ENCODE assay signal across 9 cellular contexts in genomic region chr17:46978489-46979022, GRCh38. TPM values are rescaled to one million over a fixed set of nuclear protein-coding genes. Genes with fewer than 3 reads are reported as not detected.
A peak's percentile ranks its signal among the peaks of the same experiment; 100 is the strongest.
DNase-seq lines count a peak whose midpoint lies in the region; ATAC-seq and TF ChIP-seq lines count a peak whose summit lies in the region.
"Had no signal": no experiment of that assay in that cellular context is flagged by ENCODE, and none has a peak within 500 bp of the region (broad histone marks: within the 10 kb centered on the region; RNA-seq: fewer than 3 reads in every experiment).

No MANE protein-coding gene starts in this region.

- H3K4me3 ChIP-seq in OCI-LY7 (ENCODE audit: low read depth, low read length, poor library complexity, severe bottlenecking): peak overlapping the region; percentile 70

- H4K20me1 ChIP-seq in OCI-LY7 (ENCODE audit: insufficient read depth, low read length): no peaks in the 10 kb centered on the region

- H3K27ac ChIP-seq in OCI-LY7 (ENCODE audit: low read depth, low read length, poor library complexity, severe bottlenecking): peak overlapping the region; percentile 19

- peaks cover 7 to 25% (median 12%) of the 10 kb centered on the region in 3 donors for H3K36me3 Mint-ChIP-seq in naive thymus-derived CD8-positive, alpha-beta T cell

- H3K9me3 ChIP-seq in OCI-LY7 (ENCODE audit: low read length): no peaks in the 10 kb centered on the region

- peaks cover 21 to 64% (median 37%) of the 10 kb centered on the region in 5 donors for H3K27me3 Mint-ChIP-seq in naive thymus-derived CD8-positive, alpha-beta T cell

- H3K4me3 Mint-ChIP-seq in naive thymus-derived CD8-positive, alpha-beta T cell: peak overlapping the region; percentile 39 to 85 (median 66)

- no peaks in the 10 kb centered on the region for H3K36me3 ChIP-seq in OCI-LY7 (ENCODE audit: insufficient read depth, low read length)

- peaks cover 9 to 25% (median 13%) of the 10 kb centered on the region in 4 donors for H3K4me1 Mint-ChIP-seq in naive thymus-derived CD8-positive, alpha-beta T cell

- no peaks in the 10 kb centered on the region for H3K9me2 ChIP-seq in OCI-LY7 (ENCODE audit: insufficient read depth, low read length)

- CTCF ChIA-PET in OCI-LY7 (lab: Charles Lee; ENCODE audit: unreplicated experiment): no interaction called here

- peak overlapping the region; percentile 36; the same call in 1 of the 2 replicates for H2AFZ ChIP-seq in OCI-LY7 (ENCODE audit: low read length)

- POLR2A ChIA-PET in OCI-LY7 (lab: Charles Lee): interaction anchor here (0.6 kb wide), 1 partner anchor 14 kb away, joined by 3 read pairs; no protein-coding TSS in a partner anchor
- POLR2A ChIA-PET in naive thymus-derived CD8-positive, alpha-beta T cell (lab: Charles Lee): no interaction called here

- DNase-seq in DMS53 treated with DMSO at 0.1 percent for 48 hours (lab: John Stamatoyannopoulos, UW; ENCODE audit: unreplicated experiment) (peak; percentile 51), OCI-LY7 (ENCODE audit: low spot score) (peak; percentile 45), ecto neural progenitor cell (ENCODE audit: low spot score) (peak; percentile 77), iPS-NIHi11 (ENCODE audit: low spot score) (no peak), SKM-1 (lab: John Stamatoyannopoulos, UW; ENCODE audit: unreplicated experiment) (no peak)
- peak in 2 of 10 donors; percentile 12 to 16 for DNase-seq in naive thymus-derived CD8-positive, alpha-beta T cell

- no peaks in the 10 kb centered on the region for H3K79me2 ChIP-seq in OCI-LY7 (ENCODE audit: insufficient read depth, low read depth, low read length)

- no TSS peak for BruUV-seq in OCI-LY7 (replicated peaks; lab: Mats Ljungman, UMichigan)

- peak; percentile 57 to 68 for ATAC-seq in naive thymus-derived CD8-positive, alpha-beta T cell
- ATAC-seq in GM18520 (IDR thresholded peaks at IDR 0.05; ENCODE audit: unreplicated experiment) (no peak), GM21360 (IDR thresholded peaks at IDR 0.05; ENCODE audit: unreplicated experiment) (no peak)

- TF ChIP-seq CTCF in OCI-LY7 (conservative IDR thresholded peaks at IDR 0.05; ENCODE audit: low read length): peak; percentile 14; the same call in 1 of the 2 replicates

- peaks cover 0 to 2% (median 0%) of the 10 kb centered on the region in 9 donors for H3K9me3 Mint-ChIP-seq in naive thymus-derived CD8-positive, alpha-beta T cell

- peaks cover 46% of the 10 kb centered on the region for H3K4me1 ChIP-seq in OCI-LY7 (ENCODE audit: insufficient read depth, low read length, poor library complexity, severe bottlenecking)

- no peak overlapping the region for H3K27ac Mint-ChIP-seq in naive thymus-derived CD8-positive, alpha-beta T cell

- intact Hi-C loops in OCI-LY7 (cut with micrococcal nuclease; ENCODE audit: unreplicated experiment): no loop called here

- peak overlapping the region; percentile 68 for H3K4me2 ChIP-seq in OCI-LY7 (ENCODE audit: low read length)

RNA-seq across cellular contexts. Expression of gene RPRML, which starts 0.5 kb away (rescaled TPM):
- 8.8 and 12.8 TPM in 2 replicates for total RNA-seq in OCI-LY7 (2014; rRNA removed; shearing (Covaris generic))
- total RNA-seq in OCI-LY7 (2022): 0.57 and 1.2 TPM in 2 replicates
- total RNA-seq in naive thymus-derived CD8-positive, alpha-beta T cell: not detected
- polyA plus RNA-seq in naive thymus-derived CD8-positive, alpha-beta T cell: not detected
- total RNA-seq: HT1080 had no signal

RNA-seq across cellular contexts. Expression of gene GOSR2, which starts 55.6 kb away (rescaled TPM):
- 40.9 and 46.5 TPM in 2 replicates for total RNA-seq in OCI-LY7 (2014; rRNA removed; shearing (Covaris generic))
- total RNA-seq in OCI-LY7 (2022): 61.6 and 62.8 TPM in 2 replicates
- 10 to 100 TPM; 87.9 to 89.0 TPM for total RNA-seq in naive thymus-derived CD8-positive, alpha-beta T cell
- 10 to 100 TPM; 36.4 to 52.0 (median 48.6) TPM for polyA plus RNA-seq in naive thymus-derived CD8-positive, alpha-beta T cell

Comparison
In these comparisons a context has a peak if more than half of its experiments do, and no peak if none do; other contexts are left out.
1. DNase-seq: peak in DMS53 treated with DMSO at 0.1 percent for 48 hours (single experiment), OCI-LY7 (single experiment) and ecto neural progenitor cell (single experiment); none in iPS-NIHi11 (single experiment) and SKM-1 (single experiment).
2. ATAC-seq: peak in naive thymus-derived CD8-positive, alpha-beta T cell (2 of 2); none in GM18520 (single experiment) and GM21360 (single experiment).